ENCODE assay signal across 8 cellular contexts in the genomic region with DNA sequence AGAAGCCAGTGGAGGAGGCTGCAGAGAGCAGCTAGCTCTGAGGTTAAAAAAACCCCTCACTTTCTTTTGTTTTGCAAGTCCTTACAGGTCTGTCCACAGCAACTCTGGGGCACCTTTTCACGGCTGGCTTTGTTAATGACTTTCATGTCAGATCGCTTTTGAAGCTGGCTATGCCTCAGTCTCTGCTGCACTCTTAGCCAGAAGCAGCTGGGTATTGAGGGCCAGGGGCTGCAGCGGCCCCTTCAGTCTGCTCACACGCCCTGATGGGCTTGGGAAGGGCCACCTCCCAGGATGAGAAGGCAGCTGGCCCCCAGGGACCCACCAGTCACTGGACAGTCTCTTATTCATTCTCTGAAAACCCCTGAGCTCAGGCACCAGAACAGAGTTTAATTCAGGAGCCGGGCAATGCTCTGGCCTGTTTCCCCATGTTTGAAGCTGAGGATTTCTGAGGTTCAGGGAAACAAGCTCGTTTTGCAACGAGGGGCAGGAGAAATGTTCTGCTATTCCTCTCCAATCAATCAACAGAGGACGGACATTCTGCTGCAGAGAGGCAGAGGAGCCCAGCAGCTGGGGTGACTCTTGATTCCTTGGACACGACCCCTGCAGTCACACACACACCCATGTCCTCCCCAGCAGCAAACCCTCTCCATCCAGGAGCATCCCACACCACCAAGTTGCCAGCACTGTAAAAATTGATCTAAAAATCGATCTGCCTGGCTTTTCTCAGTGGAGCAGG. TPM values are rescaled to one million over a fixed set of nuclear protein-coding genes. Genes with fewer than 3 reads are reported as not detected.
DNase-seq lines count a peak whose midpoint lies in the region; ATAC-seq, FAIRE-seq and TF ChIP-seq lines count a peak whose summit lies in the region.

No MANE protein-coding gene starts in this region.

- no peaks in the 10 kb centered on the region for H3K36me3 Mint-ChIP-seq in CD4-positive, CD25-positive, alpha-beta regulatory T cell

- no peaks in the 10 kb centered on the region for H3K36me3 ChIP-seq in CD4-positive, CD25-positive, alpha-beta regulatory T cell (ENCODE audit: control insufficient read depth, insufficient read depth, low read length)
- H3K36me3 ChIP-seq in Karpas-422 (ENCODE audit: insufficient read depth, low read length): 0 out of 2 replicates have a peak, but pooled peaks cover 3% of the 10 kb centered on the region
- no peaks in the 10 kb centered on the region for H3K36me3 ChIP-seq in endocrine pancreas (ENCODE audit: control insufficient read depth, insufficient read depth, low read length)
- H3K36me3 ChIP-seq in ovary: no peaks in the 10 kb centered on the region

- WGBS in ovary, 3 donors: 23 to 27% (median 27%) methylated on average over 10 of the region's 10 CpGs

- no peak for FAIRE-seq in frontal cortex (lab: Jason Lieb, UNC)

- H3K27me3 Mint-ChIP-seq in CD4-positive, CD25-positive, alpha-beta regulatory T cell: no peaks in the 10 kb centered on the region

- DNase-seq in CD4-positive, CD25-positive, alpha-beta regulatory T cell: no peak
- DNase-seq in Karpas-422 (no peak), ovary (peak in 1 of 5 donors; percentile 20), cerebellar nuclear complex (lab: John Stamatoyannopoulos, UW) (no peak), frontal cortex (ENCODE audit: low spot score in 2 of 2) (no peak), 8988T (no peak)

- H3K4me2 ChIP-seq in Karpas-422 (ENCODE audit: low read depth, low read length, poor library complexity, severe bottlenecking): no peak overlapping the region

- no peaks in the 10 kb centered on the region for H3K9me2 ChIP-seq in Karpas-422 (replicated peaks; ENCODE audit: insufficient read depth, low read length)

- peak overlapping the region; percentile 56 to 92 (median 88) for H3K27ac Mint-ChIP-seq in CD4-positive, CD25-positive, alpha-beta regulatory T cell

- H3K9me3 Mint-ChIP-seq in CD4-positive, CD25-positive, alpha-beta regulatory T cell: no peaks in the 10 kb centered on the region

- no peak for TF ChIP-seq EP300 in ovary (IDR thresholded peaks at IDR 0.05)

- peaks cover 8 to 47% (median 22%) of the 10 kb centered on the region in 4 donors for H3K4me1 Mint-ChIP-seq in CD4-positive, CD25-positive, alpha-beta regulatory T cell

- H3K79me2 ChIP-seq in Karpas-422 (ENCODE audit: low read length): no peaks in the 10 kb centered on the region

- peak overlapping the region; percentile 78 for H3K27ac ChIP-seq in CD4-positive, CD25-positive, alpha-beta regulatory T cell (ENCODE audit: insufficient read depth, low read length, poor library complexity, severe bottlenecking)
- no peak overlapping the region for H3K27ac ChIP-seq in Karpas-422 (ENCODE audit: low read length)
- peak overlapping the region; percentile 29 to 41 for H3K27ac ChIP-seq in ovary

- H3K4me3 Mint-ChIP-seq in CD4-positive, CD25-positive, alpha-beta regulatory T cell: peak overlapping the region in 3 of 4 donors; percentile 82 to 88 (median 86)

- no peak for TF ChIP-seq POLR2A in ovary (IDR thresholded peaks at IDR 0.05)

- H3K4me1 ChIP-seq in CD4-positive, CD25-positive, alpha-beta regulatory T cell (ENCODE audit: control insufficient read depth, insufficient read depth, low read length, poor library complexity, severe bottlenecking): peaks cover 38% of the 10 kb centered on the region
- peaks cover 46% of the 10 kb centered on the region for H3K4me1 ChIP-seq in Karpas-422 (ENCODE audit: low read length)
- peaks cover 4% of the 10 kb centered on the region for H3K4me1 ChIP-seq in endocrine pancreas (ENCODE audit: control insufficient read depth, insufficient read depth, low read length)
- peaks cover 38% of the 10 kb centered on the region for H3K4me1 ChIP-seq in ovary (ENCODE audit: insufficient read depth)

- H3K27me3 ChIP-seq in CD4-positive, CD25-positive, alpha-beta regulatory T cell (ENCODE audit: control insufficient read depth, insufficient read depth, low read length): no peaks in the 10 kb centered on the region
- no peaks in the 10 kb centered on the region for H3K27me3 ChIP-seq in Karpas-422 (ENCODE audit: low read length)
- H3K27me3 ChIP-seq in endocrine pancreas (ENCODE audit: control insufficient read depth, insufficient read depth, low read length): no peaks in the 10 kb centered on the region
- H3K27me3 ChIP-seq in ovary: no peaks in the 10 kb centered on the region

- intact Hi-C loops in ovary (cut with DNase I): loop anchor here in 1 of 4 donors (5.0 kb wide), 1 partner anchor 37 kb away; a partner anchor contains a TSS

- no peaks in the 10 kb centered on the region for H4K20me1 ChIP-seq in Karpas-422 (ENCODE audit: insufficient read depth, low read depth, low read length)

- no peaks in the 10 kb centered on the region for H3K9me3 ChIP-seq in CD4-positive, CD25-positive, alpha-beta regulatory T cell (ENCODE audit: control insufficient read depth in 2 of 2, low read length in 2 of 2)
- H3K9me3 ChIP-seq in Karpas-422 (ENCODE audit: low read length): no peaks in the 10 kb centered on the region
- no peaks in the 10 kb centered on the region for H3K9me3 ChIP-seq in endocrine pancreas (ENCODE audit: control insufficient read depth, low read length)
- no peaks in the 10 kb centered on the region for H3K9me3 ChIP-seq in ovary

- H3K4me3 ChIP-seq in CD4-positive, CD25-positive, alpha-beta regulatory T cell (ENCODE audit: low read depth, low read length): no peak overlapping the region
- no peak overlapping the region for H3K4me3 ChIP-seq in Karpas-422 (ENCODE audit: low read length)
- no peak overlapping the region for H3K4me3 ChIP-seq in endocrine pancreas (ENCODE audit: control insufficient read depth, insufficient read depth, low read length)
- H3K4me3 ChIP-seq in ovary: no peak overlapping the region

- H2AFZ ChIP-seq in Karpas-422 (ENCODE audit: low read length): no peak overlapping the region

- no peak for TF ChIP-seq CTCF in ovary (IDR thresholded peaks at IDR 0.05)

- H3K9ac ChIP-seq in Karpas-422 (ENCODE audit: low read length) (peak overlapping the region; percentile 21), endocrine pancreas (ENCODE audit: control insufficient read depth, insufficient read depth, low read length) (peak overlapping the region; percentile 38)

- ATAC-seq in CD4-positive, CD25-positive, alpha-beta regulatory T cell (ENCODE audit: low read depth in 2 of 2): no peak
- no peak for ATAC-seq in HG03045 (IDR thresholded peaks at IDR 0.05; ENCODE audit: unreplicated experiment)

RNA-seq across cellular contexts. Expression of a gene that starts 31.0 kb away (rescaled TPM):
- total RNA-seq in CD4-positive, CD25-positive, alpha-beta regulatory T cell: 73.4 TPM
- polyA plus RNA-seq in CD4-positive, CD25-positive, alpha-beta regulatory T cell: 10 to 100 TPM; 30.2 to 38.3 (median 36.4) TPM
- 94.4 and 111 TPM in 2 replicates for total RNA-seq in Karpas-422 (2014; rRNA removed; shearing (Covaris generic); ENCODE audit: low replicate concordance)
- total RNA-seq in ovary (100 to 1,000 TPM in 2 of 7 donors, 10 to 100 TPM in 5; 48.5 to 120 (median 91.7) TPM), frontal cortex (30.2 TPM)
- 10 to 100 TPM; 74.7 to 84.3 TPM for polyA plus RNA-seq in ovary

RNA-seq across cellular contexts. Expression of a gene that starts 38.9 kb away (rescaled TPM):
- 2.0 TPM for total RNA-seq in CD4-positive, CD25-positive, alpha-beta regulatory T cell
- polyA plus RNA-seq in CD4-positive, CD25-positive, alpha-beta regulatory T cell: 1 to 10 TPM; 2.3 to 3.3 (median 3.0) TPM
- total RNA-seq in Karpas-422 (2014; rRNA removed; shearing (Covaris generic); ENCODE audit: low replicate concordance): 4.6 and 6.6 TPM in 2 replicates
- total RNA-seq in ovary: 10 to 100 TPM in 6 of 7 donors, 1 to 10 TPM in 1; 9.5 to 25.6 (median 23.3) TPM
- 10 to 100 TPM; 23.0 to 23.9 TPM for polyA plus RNA-seq in ovary
- total RNA-seq in frontal cortex: 32.2 TPM

RNA-seq across cellular contexts. Expression of a gene that starts 39.1 kb away (rescaled TPM):
- 9.9 TPM for total RNA-seq in CD4-positive, CD25-positive, alpha-beta regulatory T cell
- 10 to 100 TPM in 2 of 4 donors, 1 to 10 TPM in 2; 4.9 to 11.5 (median 8.9) TPM for polyA plus RNA-seq in CD4-positive, CD25-positive, alpha-beta regulatory T cell
- 10.2 and 25.8 TPM in 2 replicates for total RNA-seq in Karpas-422 (2014; rRNA removed; shearing (Covaris generic); ENCODE audit: low replicate concordance)
- 10 to 100 TPM in 6 of 7 donors, 1 to 10 TPM in 1; 8.7 to 31.2 (median 20.3) TPM for total RNA-seq in ovary
- 10 to 100 TPM in 1 of 2 donors, 1 to 10 TPM in 1; 6.2 to 11.8 TPM for polyA plus RNA-seq in ovary
- 4.1 TPM for total RNA-seq in frontal cortex
